In genomic region chr2:58289029-58289428, GRCh38 we compare ENCODE assay signal across 23 cellular contexts. TPM values are rescaled to one million over a fixed set of nuclear protein-coding genes. Genes with fewer than 3 reads are reported as not detected.
A peak's percentile ranks its signal among the peaks of the same experiment; 100 is the strongest.
DNase-seq lines count a peak whose midpoint lies in the region; ATAC-seq, FAIRE-seq and TF ChIP-seq lines count a peak whose summit lies in the region.
"Had no signal": no experiment of that assay in that cellular context is flagged by ENCODE, and none has a peak within 500 bp of the region (broad histone marks: within the 10 kb centered on the region; RNA-seq: fewer than 3 reads in every experiment).

No MANE protein-coding gene starts in this region.

- no peak overlapping the region for H2BK12ac ChIP-seq in neuronal stem cell (ENCODE audit: low read length)

- H2BK120ac ChIP-seq in neuronal stem cell (ENCODE audit: low read depth, low read length): no peak overlapping the region

- TF ChIP-seq POLR2A in H54 (IDR thresholded peaks at IDR 0.05; ENCODE audit: low read depth, low read length): no peak

- H3K27me3 ChIP-seq in PC-9 (ENCODE audit: insufficient read depth, low read depth) (no peaks in the 10 kb centered on the region), neuronal stem cell (ENCODE audit: control insufficient read depth in 3 of 3, insufficient read depth in 3 of 3, low read depth in 1 of 3, low read length in 3 of 3) (peaks cover 0 to 4% (median 0%) of the 10 kb centered on the region in 3 experiments)
- H3K27me3 ChIP-seq: upper lobe of left lung had no signal

- no CpG with 5 or more reads among the region's 3 CpGs for WGBS in neuronal stem cell (ENCODE audit: extremely low coverage in 2 of 2, insufficient read length in 2 of 2, insufficient replicate concordance in 1 of 2), 2 donors

- H3K4me3 ChIP-seq in PC-9 (no peak overlapping the region), epithelial cell of proximal tubule (ENCODE audit: low read depth, low read length) (no peak overlapping the region), neuronal stem cell (ENCODE audit: low read length in 2 of 2) (no peak overlapping the region)
- H3K4me3 ChIP-seq: upper lobe of left lung had no signal

- no peak overlapping the region for H2BK15ac ChIP-seq in neuronal stem cell (ENCODE audit: low read length)

- POLR2A ChIA-PET in PC-9 (lab: Charles Lee; ENCODE audit: unreplicated experiment): no interaction called here

- H4K91ac ChIP-seq in neuronal stem cell (ENCODE audit: low read depth, low read length, poor library complexity): no peak overlapping the region

- no peak overlapping the region for H3K27ac ChIP-seq in PC-9
- H3K27ac ChIP-seq in neuronal stem cell (replicated peaks; ENCODE audit: low read length): no peak overlapping the region
- H3K27ac ChIP-seq: upper lobe of left lung had no signal

- no peak for ATAC-seq in GM19455 (IDR thresholded peaks at IDR 0.05; ENCODE audit: unreplicated experiment)
- ATAC-seq in HG02970 (IDR thresholded peaks at IDR 0.05; ENCODE audit: low FRiP score, unreplicated experiment): no peak

- no peak overlapping the region for H3K14ac ChIP-seq in neuronal stem cell (ENCODE audit: low read length)

- H3F3A ChIP-seq in PC-9 (ENCODE audit: insufficient read depth, low read depth): no peaks in the 10 kb centered on the region

- H2AK5ac ChIP-seq in neuronal stem cell (ENCODE audit: low read depth, low read length): no peak overlapping the region

- H3K36me3 ChIP-seq in PC-9 (ENCODE audit: low read depth) (no peaks in the 10 kb centered on the region), neuronal stem cell (replicated peaks in 1 of 2; ENCODE audit: control insufficient read depth in 2 of 2, insufficient read depth in 2 of 2, low read length in 2 of 2) (no peaks in the 10 kb centered on the region)
- H3K36me3 ChIP-seq: upper lobe of left lung had no signal

- FAIRE-seq in H54 (lab: Jason Lieb, UNC): peak; percentile 23
- FAIRE-seq: A204.1 had no signal

- no peak overlapping the region for H2BK5ac ChIP-seq in neuronal stem cell (ENCODE audit: low read length)

- H3K4me2 ChIP-seq in PC-9 (peak overlapping the region; percentile 24), neuronal stem cell (ENCODE audit: insufficient read depth, low read length, poor library complexity, severe bottlenecking) (no peak overlapping the region)

- H4K8ac ChIP-seq in neuronal stem cell (ENCODE audit: low read depth, low read length): no peak overlapping the region

- TF ChIP-seq CTCF in PC-9 (conservative IDR thresholded peaks at IDR 0.05): no peak
- TF ChIP-seq CTCF in epithelial cell of proximal tubule (conservative IDR thresholded peaks at IDR 0.05; ENCODE audit: low read depth, low read length): no peak

- no peak overlapping the region for H3K4ac ChIP-seq in neuronal stem cell (ENCODE audit: low read length)

- CTCF ChIA-PET in PC-9 (lab: Charles Lee): no interaction called here

- no peaks in the 10 kb centered on the region for H3K79me1 ChIP-seq in neuronal stem cell (ENCODE audit: low read depth, low read length)

- H3K9me2 ChIP-seq in PC-9 (ENCODE audit: insufficient read depth): no peaks in the 10 kb centered on the region

- H3K9me3 ChIP-seq in PC-9 (ENCODE audit: insufficient read depth, low read depth) (no peaks in the 10 kb centered on the region), neuronal stem cell (replicated peaks in 1 of 2; ENCODE audit: control insufficient read depth in 2 of 2, insufficient read depth in 1 of 2, low read depth in 1 of 2, low read length in 2 of 2) (no peaks in the 10 kb centered on the region)
- H3K9me3 ChIP-seq: upper lobe of left lung had no signal

- H3K9ac ChIP-seq in neuronal stem cell (ENCODE audit: low read depth, low read length, poor library complexity): no peak overlapping the region

- peaks cover 6% of the 10 kb centered on the region; the same call in 1 of the 2 replicates for H3K4me1 ChIP-seq in PC-9 (replicated peaks; ENCODE audit: insufficient read depth)
- peaks cover 0 to 2% of the 10 kb centered on the region in 2 donors for H3K4me1 ChIP-seq in neuronal stem cell (ENCODE audit: control insufficient read depth in 2 of 2, insufficient read depth in 1 of 2, low read depth in 1 of 2, low read length in 2 of 2)
- H3K4me1 ChIP-seq: upper lobe of left lung had no signal

- BruUV-seq in PC-9 (replicated peaks; lab: Mats Ljungman, UMichigan): no TSS peak

- no peaks in the 10 kb centered on the region for H3K79me2 ChIP-seq in PC-9 (ENCODE audit: low read depth)

- H2AFZ ChIP-seq in PC-9 (peak overlapping the region; percentile 31; the same call in 1 of the 2 replicates), neuronal stem cell (ENCODE audit: low read length) (no peak overlapping the region)

- DNase-seq in A172 (ENCODE audit: low spot score) (peak; percentile 77), H54 (ENCODE audit: insufficient read length, low spot score) (peak; percentile 2), PC-9 (no peak), epithelial cell of proximal tubule (ENCODE audit: low read depth) (peak; percentile 15), neuronal stem cell (ENCODE audit: low spot score) (no peak)
- no peak for DNase-seq in activated CD4-positive, alpha-beta T cell treated with anti-CD3 and anti-CD28 coated beads for 4 hours
- DNase-seq: activated effector memory CD4-positive, alpha-beta T cell treated with anti-CD3 and anti-CD28 coated beads, Interleukin-2, amount 50 U/mL, for 16 hours; amniotic stem cell; central memory CD4-positive, alpha-beta T cell; hypothalamus; KBM-7; midbrain; NCI-H146; NCI-H345; retina; SHP77 treated with DMSO at 0.1 percent for 48 hours; stimulated activated CD4-positive, alpha-beta T cell treated with anti-CD3 and anti-CD28 coated beads, Interleukin-15, amount 100 ng/mL, for 24 hours; stimulated activated naive CD4-positive, alpha-beta T cell treated with Interleukin-2 at 50 U/mL for 16 hours; T-helper 2 cell; upper lobe of left lung had no signal

- H3K23ac ChIP-seq in neuronal stem cell (ENCODE audit: low read depth, low read length, poor library complexity): no peak overlapping the region

- intact Hi-C loops in PC-9 (cut with micrococcal nuclease; ENCODE audit: unreplicated experiment): no loop called here

- H3K18ac ChIP-seq in neuronal stem cell (ENCODE audit: low read length): no peak overlapping the region

- H4K20me1 ChIP-seq in PC-9 (ENCODE audit: insufficient read depth): no peaks in the 10 kb centered on the region

RNA-seq across cellular contexts. Expression of gene FANCL, which starts 47.9 kb away (rescaled TPM):
- 36.7 and 41.7 TPM in 2 replicates for total RNA-seq in A172 (2014; rRNA removed; shearing (Covaris generic))
- 51.8 and 53.6 TPM in 2 replicates for total RNA-seq in PC-9 (2021)
- 25.0 and 29.5 TPM in 2 replicates for total RNA-seq in epithelial cell of proximal tubule
- 46.7 TPM for polyA plus RNA-seq in neuronal stem cell (2013, experiment 1 of 2)
- polyA plus RNA-seq in neuronal stem cell (2013, experiment 2 of 2): 47.7 TPM

Comparison
In these comparisons a context has a peak if more than half of its experiments do, and no peak if none do; other contexts are left out.
1. DNase-seq: peak in A172 (single experiment), H54 (single experiment) and epithelial cell of proximal tubule (single experiment); none in PC-9 (0 of 2), activated CD4-positive, alpha-beta T cell treated with anti-CD3 and anti-CD28 coated beads for 4 hours (0 of 2) and neuronal stem cell (single experiment).